Comparison of ENCODE assay signal across 8 cellular contexts in genomic region chr14:75985618-75986438, GRCh38. TPM values are rescaled to one million over a fixed set of nuclear protein-coding genes. Genes with fewer than 3 reads are reported as not detected.
DNase-seq lines count a peak whose midpoint lies in the region; ATAC-seq and TF ChIP-seq lines count a peak whose summit lies in the region.

Gene IFT43 (plus strand): TSS chr14:75985763. CDS start chr14:75985787, 24 bp downstream.

- peak; percentile 71 for TF ChIP-seq POLR2A in prostate gland (IDR thresholded peaks at IDR 0.05)

- H3K27ac Mint-ChIP-seq in T-helper 17 cell: peak within 1 kb of the TSS; percentile 92

- TF ChIP-seq CTCF in GM10266 (IDR thresholded peaks at IDR 0.05; ENCODE audit: control insufficient read depth, insufficient read depth, low read depth, missing control alignments) (no peak), left ventricle myocardium inferior (IDR thresholded peaks at IDR 0.05; ENCODE audit: borderline replicate concordance) (no peak), prostate gland (IDR thresholded peaks at IDR 0.05) (peak in 1 of 4 experiments; percentile 15), upper lobe of right lung (IDR thresholded peaks at IDR 0.05) (no peak)

- DNase-seq in GM10266 (ENCODE audit: extremely low spot score): peak; percentile 92
- peak; percentile 72 for DNase-seq in NCI-H1105 treated with DMSO at 0.1 percent for 48 hours (lab: John Stamatoyannopoulos, UW)
- peak; percentile 77 to 80 (median 80) for DNase-seq in T-helper 17 cell
- peak; percentile 53 for DNase-seq in amniotic stem cell (lab: John Stamatoyannopoulos, UW)
- peak; percentile 94 for DNase-seq in left ventricle myocardium inferior
- DNase-seq in prostate gland (ENCODE audit: low spot score): peak; percentile 93
- DNase-seq in upper lobe of right lung: peak; percentile 97

- no peaks in the 10 kb centered on the region for H3K27me3 Mint-ChIP-seq in T-helper 17 cell

- H3K9me3 ChIP-seq in T-helper 17 cell (ENCODE audit: control insufficient read depth, low read length, poor library complexity, severe bottlenecking) (no peaks in the 10 kb centered on the region), left ventricle myocardium inferior (replicated peaks) (no peaks in the 10 kb centered on the region), prostate gland (no peaks in the 10 kb centered on the region), upper lobe of right lung (no peaks in the 10 kb centered on the region)

- H3K36me3 Mint-ChIP-seq in T-helper 17 cell (ENCODE audit: low read depth): peaks cover 3% of the 10 kb centered on the region

- H3K4me3 ChIP-seq in left ventricle myocardium inferior (peak within 1 kb of the TSS; percentile 90), prostate gland (peak within 1 kb of the TSS; percentile 55 to 93), upper lobe of right lung (peak within 1 kb of the TSS; percentile 100)

- intact Hi-C loops in left ventricle myocardium inferior (cut with micrococcal nuclease) (loop anchor here (10.0 kb wide), 1 partner anchor 271 kb away; no protein-coding TSS in a partner anchor), prostate gland (cut with DNase I) (loop anchor here (10.0 kb wide), 2 partner anchors 109 to 161 kb away; no protein-coding TSS in a partner anchor), upper lobe of right lung (cut with DNase I) (no loop called here)

- peak within 1 kb of the TSS; percentile 95 for H3K27ac ChIP-seq in left ventricle myocardium inferior (replicated peaks)
- peak within 1 kb of the TSS; percentile 89 to 98 for H3K27ac ChIP-seq in prostate gland
- peak within 1 kb of the TSS; percentile 87 for H3K27ac ChIP-seq in upper lobe of right lung

- WGBS in prostate gland: under 1% methylated on average over 52 of the region's 52 CpGs

- H3K36me3 ChIP-seq in left ventricle myocardium inferior: peaks cover 5% of the 10 kb centered on the region
- no peaks in the 10 kb centered on the region for H3K36me3 ChIP-seq in prostate gland
- H3K36me3 ChIP-seq in upper lobe of right lung: no peaks in the 10 kb centered on the region

- peaks cover 28% of the 10 kb centered on the region for H3K4me1 Mint-ChIP-seq in T-helper 17 cell

- ATAC-seq in HG02610 (IDR thresholded peaks at IDR 0.05; ENCODE audit: unreplicated experiment): peak; percentile 64
- peak; percentile 77 for ATAC-seq in T-helper 17 cell
- peak; percentile 78 for ATAC-seq in upper lobe of right lung

- peaks cover 68% of the 10 kb centered on the region for H3K4me1 ChIP-seq in left ventricle myocardium inferior
- H3K4me1 ChIP-seq in prostate gland (replicated peaks): peaks cover 5% of the 10 kb centered on the region
- H3K4me1 ChIP-seq in upper lobe of right lung: peaks cover 47% of the 10 kb centered on the region

- H3K27me3 ChIP-seq in left ventricle myocardium inferior (ENCODE audit: low read depth) (no peaks in the 10 kb centered on the region), prostate gland (replicated peaks; ENCODE audit: insufficient read depth) (no peaks in the 10 kb centered on the region), upper lobe of right lung (no peaks in the 10 kb centered on the region)

- peak within 1 kb of the TSS; percentile 90 for H3K4me3 Mint-ChIP-seq in T-helper 17 cell

RNA-seq across cellular contexts. Expression of gene IFT43, which starts in this region (rescaled TPM):
- 10 to 100 TPM; 10.5 to 12.8 TPM for total RNA-seq in T-helper 17 cell
- 29.8 TPM for total RNA-seq in left ventricle myocardium inferior
- total RNA-seq in prostate gland: 10 to 100 TPM; 43.1 to 55.9 TPM
- total RNA-seq in upper lobe of right lung: 24.8 TPM

Comparison
In these comparisons a context has a peak if more than half of its experiments do, and no peak if none do; other contexts are left out.
1. Peak in every context shown above with its lines: DNase-seq, ATAC-seq, H3K4me3 ChIP-seq and H3K27ac ChIP-seq.